Comparison of ENCODE assay signal across 8 cellular contexts in genomic region chr2:160429248-160430000, GRCh38.
DNase-seq lines count a peak whose midpoint lies in the region; ATAC-seq and TF ChIP-seq lines count a peak whose summit lies in the region.

No MANE protein-coding gene starts in this region.

- no peak for DNase-seq in activated CD4-positive, alpha-beta T cell treated with anti-CD3 and anti-CD28 coated beads, Interleukin-2, amount 10 ng/mL, durations not matched to agents 7 days and 5 days
- DNase-seq in activated CD4-positive, alpha-beta T cell treated with anti-CD3 and anti-CD28 coated beads, Interleukin-2, amount 50 U/mL, for 48 hours = no peak
- DNase-seq in LHCN-M2 (ENCODE audit: low read depth) = peak; percentile 78
- DNase-seq in SKM-1 treated with dmso at 0.1 percent for 144 hours (lab: John Stamatoyannopoulos, UW; ENCODE audit: unreplicated experiment) = peak; percentile 49
- no peak for DNase-seq in esophagus squamous epithelium (lab: John Stamatoyannopoulos, UW)
- DNase-seq in progenitor cell of endocrine pancreas (ENCODE audit: low spot score, unreplicated experiment) = no peak
- DNase-seq in COLO668 (lab: John Stamatoyannopoulos, UW; ENCODE audit: unreplicated experiment) = no peak

- no peak for TF ChIP-seq POLR2A in esophagus squamous epithelium (IDR thresholded peaks at IDR 0.05)

- peaks cover 13% of the 10 kb centered on the region for H3K9me3 Mint-ChIP-seq in activated CD4-positive, alpha-beta T cell treated with anti-CD3 and anti-CD28 coated beads, Interleukin-2, amount 10 ng/mL, durations not matched to agents 7 days and 5 days
- peaks cover 8% of the 10 kb centered on the region for H3K9me3 Mint-ChIP-seq in progenitor cell of endocrine pancreas (ENCODE audit: low read depth)

- no peak overlapping the region for H3K4me3 ChIP-seq in esophagus squamous epithelium

- H3K36me3 Mint-ChIP-seq in activated CD4-positive, alpha-beta T cell treated with anti-CD3 and anti-CD28 coated beads, Interleukin-2, amount 10 ng/mL, durations not matched to agents 7 days and 5 days (ENCODE audit: low read depth) = peaks cover 34% of the 10 kb centered on the region
- peaks cover 5% of the 10 kb centered on the region for H3K36me3 Mint-ChIP-seq in progenitor cell of endocrine pancreas (ENCODE audit: insufficient read depth)

- CTCF ChIA-PET in activated CD4-positive, alpha-beta T cell treated with anti-CD3 and anti-CD28 coated beads, Interleukin-2, amount 10 ng/mL, durations not matched to agents 7 days and 5 days (lab: Charles Lee) = interaction anchor here (0.5 to 2.7 kb wide), 13 partner anchors 9 to 901 kb away, joined by 3 to 10 read pairs (median 4); no protein-coding TSS in a partner anchor

- H3K4me3 Mint-ChIP-seq in activated CD4-positive, alpha-beta T cell treated with anti-CD3 and anti-CD28 coated beads, Interleukin-2, amount 10 ng/mL, durations not matched to agents 7 days and 5 days = no peak overlapping the region
- no peak overlapping the region for H3K4me3 Mint-ChIP-seq in progenitor cell of endocrine pancreas (ENCODE audit: low read depth)

- H3K36me3 ChIP-seq in esophagus squamous epithelium = no peaks in the 10 kb centered on the region

- peaks cover 0 to 4% (median 0%) of the 10 kb centered on the region in 3 donors for H3K9me3 ChIP-seq in esophagus squamous epithelium

- WGBS in esophagus squamous epithelium, 2 donors = 6 to 17% methylated on average over 1 of the region's 1 CpG

- no peaks in the 10 kb centered on the region for H3K27me3 ChIP-seq in esophagus squamous epithelium

- POLR2A ChIA-PET in activated CD4-positive, alpha-beta T cell treated with anti-CD3 and anti-CD28 coated beads, Interleukin-2, amount 10 ng/mL, durations not matched to agents 7 days and 5 days (lab: Charles Lee) = interaction anchor here (0.8 kb wide), 1 partner anchor 61 kb away, joined by 4 read pairs; no protein-coding TSS in a partner anchor

- peaks cover 8 to 66% (median 26%) of the 10 kb centered on the region in 3 donors for H3K4me1 ChIP-seq in esophagus squamous epithelium

- H3K27ac Mint-ChIP-seq in activated CD4-positive, alpha-beta T cell treated with anti-CD3 and anti-CD28 coated beads, Interleukin-2, amount 10 ng/mL, durations not matched to agents 7 days and 5 days = peak overlapping the region; percentile 67
- H3K27ac Mint-ChIP-seq in progenitor cell of endocrine pancreas = peak overlapping the region; percentile 79

- intact Hi-C loops in esophagus squamous epithelium (cut with DNase I) = no loop called here

- peaks cover 70% of the 10 kb centered on the region for H3K4me1 Mint-ChIP-seq in activated CD4-positive, alpha-beta T cell treated with anti-CD3 and anti-CD28 coated beads, Interleukin-2, amount 10 ng/mL, durations not matched to agents 7 days and 5 days
- peaks cover 11% of the 10 kb centered on the region for H3K4me1 Mint-ChIP-seq in progenitor cell of endocrine pancreas (ENCODE audit: low read depth)

- TF ChIP-seq CTCF in esophagus squamous epithelium (IDR thresholded peaks at IDR 0.05) (peak; percentile 54 to 67 (median 60)), progenitor cell of endocrine pancreas (IDR thresholded peaks at IDR 0.05; ENCODE audit: unreplicated experiment) (peak; percentile 68)

- ATAC-seq in HG03439 (IDR thresholded peaks at IDR 0.05; ENCODE audit: unreplicated experiment) = no peak

- peak overlapping the region; percentile 15 to 70 (median 52) for H3K27ac ChIP-seq in esophagus squamous epithelium

- no peaks in the 10 kb centered on the region for H3K27me3 Mint-ChIP-seq in activated CD4-positive, alpha-beta T cell treated with anti-CD3 and anti-CD28 coated beads, Interleukin-2, amount 10 ng/mL, durations not matched to agents 7 days and 5 days
- no peaks in the 10 kb centered on the region for H3K27me3 Mint-ChIP-seq in progenitor cell of endocrine pancreas

Comparison
In these comparisons a context has a peak if more than half of its experiments do, and no peak if none do; other contexts are left out.
1. DNase-seq: peak in LHCN-M2 (single experiment) and SKM-1 treated with dmso at 0.1 percent for 144 hours (single experiment); none in activated CD4-positive, alpha-beta T cell treated with anti-CD3 and anti-CD28 coated beads, Interleukin-2, amount 10 ng/mL, durations not matched to agents 7 days and 5 days (single experiment), activated CD4-positive, alpha-beta T cell treated with anti-CD3 and anti-CD28 coated beads, Interleukin-2, amount 50 U/mL, for 48 hours (0 of 2), esophagus squamous epithelium (single experiment), progenitor cell of endocrine pancreas (single experiment) and COLO668 (single experiment).